1 cellular context compared by ENCODE assay signal in genomic region chr6:31979238-31979898, GRCh38.
TF ChIP-seq lines count a peak whose summit lies in the region.

No MANE protein-coding gene starts in this region.

TF ChIP-seq in SK-N-SH, 30 proteins besides CTCF, POLR2A, EP300 and RAD21:
- TF ChIP-seq MAX (IDR thresholded peaks at IDR 0.05; ENCODE audit: low read depth) (no peak), TCF12 (IDR thresholded peaks at IDR 0.05) (no peak), POLR2AphosphoS5 (IDR thresholded peaks at IDR 0.05; ENCODE audit: low read depth, low read length) (no peak), JUND (IDR thresholded peaks at IDR 0.05) (no peak), MXI1 (IDR thresholded peaks at IDR 0.05; ENCODE audit: low read depth, low read length) (no peak), REST (IDR thresholded peaks at IDR 0.05; ENCODE audit: low read depth, low read length) (no peak)
